Comparison of ENCODE assay signal across 10 cellular contexts in the genomic region with DNA sequence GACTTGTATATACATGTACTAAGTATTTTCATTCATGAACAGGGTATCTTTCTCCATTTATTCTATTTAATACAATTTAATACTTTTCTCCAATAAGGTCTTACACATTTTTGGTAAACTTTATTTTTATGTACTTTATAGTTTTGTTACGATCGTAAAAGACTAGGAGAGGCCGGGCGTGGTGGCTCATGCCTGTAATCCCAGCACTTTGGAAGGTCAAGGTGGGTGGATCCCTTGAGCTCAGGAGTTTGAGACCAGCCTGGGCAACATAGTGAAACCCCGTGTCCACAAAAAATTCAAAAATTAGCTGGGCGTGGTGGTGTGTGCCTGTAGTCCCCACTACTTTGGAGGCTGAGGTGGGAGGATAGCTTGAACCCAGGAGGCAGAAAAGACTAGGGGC. TPM values are rescaled to one million over a fixed set of nuclear protein-coding genes. Genes with fewer than 3 reads are reported as not detected.
DNase-seq lines count a peak whose midpoint lies in the region; ATAC-seq and TF ChIP-seq lines count a peak whose summit lies in the region.
"Not testable (repeated sequence)": the region's sequence is repeated elsewhere in the genome, so short reads cannot be mapped to it uniquely, and the experiment has no call there.
"Had no signal": no experiment of that assay in that cellular context is flagged by ENCODE, and none has a peak within 500 bp of the region (broad histone marks: within the 10 kb centered on the region; RNA-seq: fewer than 3 reads in every experiment).

No MANE protein-coding gene starts in this region.

- not testable (repeated sequence) for H3F3A ChIP-seq in Loucy (ENCODE audit: low read depth); SU-DHL-6 (ENCODE audit: insufficient read depth); neural progenitor cell (ENCODE audit: low read depth)

- H2AK5ac ChIP-seq in mesenchymal stem cell (ENCODE audit: low read length, severe bottlenecking): not testable (repeated sequence)

- H3K4ac ChIP-seq in mesenchymal stem cell (ENCODE audit: low read depth in 1 of 2, low read length in 2 of 2): not testable (repeated sequence)

- not testable (repeated sequence) for H3K27ac ChIP-seq in DND-41 (ENCODE audit: low read length); SU-DHL-6 (ENCODE audit: low read depth, low read length); colonic mucosa; mesenchymal stem cell (ENCODE audit: low read length, poor library complexity, severe bottlenecking); neural progenitor cell
- H3K27ac ChIP-seq in transverse colon: peak overlapping the region in 3 of 4 donors; percentile 23 to 52 (median 47)

- H3K9me3 Mint-ChIP-seq in neural progenitor cell: not testable (repeated sequence)

- not testable (repeated sequence) for H3K14ac ChIP-seq in mesenchymal stem cell (ENCODE audit: low read length in 2 of 2)

- H2BK120ac ChIP-seq in mesenchymal stem cell (ENCODE audit: low read depth, low read length): not testable (repeated sequence)

- H2BK12ac ChIP-seq in mesenchymal stem cell (ENCODE audit: low read length in 2 of 2): not testable (repeated sequence)

- H2BK15ac ChIP-seq in mesenchymal stem cell (ENCODE audit: low read depth, poor library complexity, severe bottlenecking): peak overlapping the region; percentile 69

- H3K9me2 ChIP-seq in Loucy (replicated peaks; ENCODE audit: low read depth, low read length); SU-DHL-6 (replicated peaks; ENCODE audit: insufficient read depth, low read length): not testable (repeated sequence)

- ATAC-seq in DND-41 (ENCODE audit: insufficient read depth, low read depth): not testable (repeated sequence)

- H3K9ac ChIP-seq in DND-41 (ENCODE audit: low read depth, low read length); SU-DHL-6 (ENCODE audit: low read length); colonic mucosa (ENCODE audit: low read depth in 2 of 2, low read length in 2 of 2); mesenchymal stem cell (ENCODE audit: low read length); neural progenitor cell: not testable (repeated sequence)
- H3K9ac ChIP-seq in Loucy (ENCODE audit: low read depth, low read length, poor library complexity, severe bottlenecking): peak overlapping the region; percentile 50

- TF ChIP-seq EP300 in transverse colon (IDR thresholded peaks at IDR 0.05; ENCODE audit: low read depth): not testable (repeated sequence)

- H3K9me3 ChIP-seq in DND-41 (ENCODE audit: insufficient read depth, low read length, severe bottlenecking); Loucy (ENCODE audit: insufficient read depth, low read depth, low read length); SU-DHL-6 (ENCODE audit: insufficient read depth, low read length); colonic mucosa; mesenchymal stem cell (ENCODE audit: control insufficient read depth, low read length); neural progenitor cell (ENCODE audit: low read depth); transverse colon: not testable (repeated sequence)

- H3K4me1 Mint-ChIP-seq in neural progenitor cell: peaks cover 22% of the 10 kb centered on the region

- peak overlapping the region; percentile 54 for H4K8ac ChIP-seq in mesenchymal stem cell (ENCODE audit: low read length)

- not testable (repeated sequence) for H3K18ac ChIP-seq in mesenchymal stem cell (ENCODE audit: low read depth in 1 of 2, low read length in 2 of 2)

- TF ChIP-seq POLR2A in transverse colon (IDR thresholded peaks at IDR 0.05): not testable (repeated sequence)

- H3K27ac Mint-ChIP-seq in neural progenitor cell: not testable (repeated sequence)

- H2AFZ ChIP-seq in DND-41 (ENCODE audit: low read depth, low read length); Loucy (ENCODE audit: low read length); SU-DHL-6 (ENCODE audit: low read depth, low read length, severe bottlenecking); mesenchymal stem cell (ENCODE audit: low read depth, low read length); neural progenitor cell (replicated peaks): not testable (repeated sequence)

- H3K23ac ChIP-seq in mesenchymal stem cell (ENCODE audit: low read length in 2 of 2): not testable (repeated sequence)

- WGBS in mesenchymal stem cell: 99% methylated on average over 6 of the region's 6 CpGs
- WGBS in transverse colon (ENCODE audit: low coverage in 1 of 2), 2 donors: 37 to 63% methylated on average over 6 of the region's 6 CpGs

- intact Hi-C loops in colonic mucosa (cut with DNase I); transverse colon (cut with DNase I; ENCODE audit: low total_unique reads): not testable (repeated sequence)

- H4K91ac ChIP-seq in mesenchymal stem cell (ENCODE audit: low read length): not testable (repeated sequence)

- H3K36me3 Mint-ChIP-seq in neural progenitor cell: peaks cover 40% of the 10 kb centered on the region

- not testable (repeated sequence) for H2BK5ac ChIP-seq in mesenchymal stem cell (ENCODE audit: low read depth, low read length, poor library complexity, severe bottlenecking)

- DNase-seq in DND-41; mesenchymal stem cell; neural progenitor cell (ENCODE audit: low spot score): not testable (repeated sequence)
- peak; percentile 59 for DNase-seq in colonic mucosa
- DNase-seq in transverse colon: peak; percentile 48

- not testable (repeated sequence) for H3K79me1 ChIP-seq in mesenchymal stem cell (replicated peaks; ENCODE audit: low read length, poor library complexity, severe bottlenecking)

- peaks cover 61% of the 10 kb centered on the region for H3K36me3 ChIP-seq in DND-41 (ENCODE audit: insufficient read depth, low read length)
- peaks cover 19% of the 10 kb centered on the region for H3K36me3 ChIP-seq in Loucy (ENCODE audit: insufficient read depth, low read length)
- peaks cover 59% of the 10 kb centered on the region for H3K36me3 ChIP-seq in SU-DHL-6 (ENCODE audit: low read length)
- not testable (repeated sequence) for H3K36me3 ChIP-seq in colonic mucosa; mesenchymal stem cell (ENCODE audit: control insufficient read depth in 1 of 2, insufficient read depth in 2 of 2, low read depth in 1 of 2, low read length in 2 of 2); transverse colon
- peaks cover 57% of the 10 kb centered on the region for H3K36me3 ChIP-seq in neural progenitor cell

- H3K4me1 ChIP-seq in DND-41 (ENCODE audit: insufficient read depth, low read length) (peaks cover 44% of the 10 kb centered on the region), Loucy (ENCODE audit: insufficient read depth, low read length, poor library complexity, severe bottlenecking) (peaks cover 38% of the 10 kb centered on the region), neural progenitor cell (peaks cover 17% of the 10 kb centered on the region), transverse colon (peaks cover 4 to 31% (median 8%) of the 10 kb centered on the region in 4 donors)
- not testable (repeated sequence) for H3K4me1 ChIP-seq in colonic mucosa; mesenchymal stem cell (ENCODE audit: control insufficient read depth, insufficient read depth, low read depth, low read length)

- not testable (repeated sequence) for TF ChIP-seq CTCF in DND-41 (IDR thresholded peaks at IDR 0.05; ENCODE audit: borderline replicate concordance, extremely low read depth, low read length, poor library complexity, severe bottlenecking); Loucy (conservative IDR thresholded peaks at IDR 0.05; ENCODE audit: low read length); SU-DHL-6 (IDR thresholded peaks at IDR 0.05; ENCODE audit: insufficient read depth, low read length, poor library complexity, severe bottlenecking); colonic mucosa (IDR thresholded peaks at IDR 0.05); neural progenitor cell (IDR thresholded peaks at IDR 0.05); transverse colon (IDR thresholded peaks at IDR 0.05)

- in situ Hi-C loops in transverse colon (cut with MboI; ENCODE audit: low pct_ligation_motif_present in 1 of 4, low pct_unique_long_range_greater_than_20kb in 1 of 4, low sequenced_read_pairs in 3 of 4): not testable (repeated sequence)

- H3K4me3 ChIP-seq in DND-41 (ENCODE audit: low read depth in 1 of 2, low read length in 2 of 2); SU-DHL-6 (ENCODE audit: insufficient read depth, low read length, poor library complexity, severe bottlenecking); colonic mucosa; mesenchymal stem cell (ENCODE audit: insufficient read depth in 1 of 2, low read depth in 1 of 2, low read length in 2 of 2); neural progenitor cell; transverse colon: not testable (repeated sequence)
- peak overlapping the region; percentile 88 for H3K4me3 ChIP-seq in Loucy (ENCODE audit: low read length, poor library complexity, severe bottlenecking)

- not testable (repeated sequence) for H4K20me1 ChIP-seq in DND-41 (ENCODE audit: insufficient read depth, low read length); Loucy (ENCODE audit: insufficient read depth, low read length, poor library complexity, severe bottlenecking); SU-DHL-6 (ENCODE audit: low read depth, low read length)
- H4K20me1 ChIP-seq in neural progenitor cell (ENCODE audit: low read depth): peaks cover 12% of the 10 kb centered on the region

- not testable (repeated sequence) for H3K27me3 ChIP-seq in DND-41 (ENCODE audit: insufficient read depth, low read length, poor library complexity); Loucy (ENCODE audit: insufficient read depth, low read length, poor library complexity, severe bottlenecking); SU-DHL-6 (ENCODE audit: low read length); colonic mucosa; mesenchymal stem cell (ENCODE audit: control insufficient read depth in 1 of 2, insufficient read depth in 1 of 2, low read length in 2 of 2); neural progenitor cell; transverse colon

- peak overlapping the region; percentile 48 for H3K4me2 ChIP-seq in DND-41 (ENCODE audit: insufficient read depth, low read length)
- peak overlapping the region; percentile 91 for H3K4me2 ChIP-seq in Loucy (ENCODE audit: low read depth, low read length, poor library complexity, severe bottlenecking)
- peak overlapping the region; percentile 8 for H3K4me2 ChIP-seq in SU-DHL-6 (ENCODE audit: low read depth, low read length, poor library complexity, severe bottlenecking)
- not testable (repeated sequence) for H3K4me2 ChIP-seq in mesenchymal stem cell (ENCODE audit: low read length, poor library complexity, severe bottlenecking)
- H3K4me2 ChIP-seq in neural progenitor cell: peak overlapping the region; percentile 83

- peaks cover 52% of the 10 kb centered on the region for H3K79me2 ChIP-seq in DND-41 (ENCODE audit: insufficient read depth, low read length)
- H3K79me2 ChIP-seq in Loucy (ENCODE audit: insufficient read depth, low read length): peaks cover 69% of the 10 kb centered on the region
- peaks cover 66% of the 10 kb centered on the region for H3K79me2 ChIP-seq in SU-DHL-6 (ENCODE audit: insufficient read depth, low read length)
- H3K79me2 ChIP-seq in neural progenitor cell (ENCODE audit: low read depth): peaks cover 74% of the 10 kb centered on the region

- not testable (repeated sequence) for H3K27me3 Mint-ChIP-seq in neural progenitor cell (ENCODE audit: insufficient read depth, low read depth)

- H3K4me3 Mint-ChIP-seq in neural progenitor cell: not testable (repeated sequence)

RNA-seq across cellular contexts. Expression of a gene that starts 4.6 kb away (rescaled TPM):
- total RNA-seq in colonic mucosa: 10 to 100 TPM in 1 of 2 donors, 1 to 10 TPM in 1; 6.1 to 24.1 TPM
- polyA plus RNA-seq in mesenchymal stem cell (2013, experiment 1 of 2): 3.1 TPM
- polyA plus RNA-seq in mesenchymal stem cell (2013, experiment 2 of 2): 3.9 TPM
- 83.8 and 144 TPM in 2 replicates for total RNA-seq in neural progenitor cell (ENCODE audit: low replicate concordance)
- total RNA-seq in transverse colon: 1 to 10 TPM in 3 of 4 donors, not detected in 1; 1.7 to 2.8 (median 2.7) TPM
- total RNA-seq: CD4-positive, alpha-beta T cell had no signal

RNA-seq across cellular contexts. Expression of a gene that starts 42.5 kb away (rescaled TPM):
- total RNA-seq in colonic mucosa (not detected), neural progenitor cell (ENCODE audit: low replicate concordance) (not detected in 2 replicates), transverse colon (not detected)
- polyA plus RNA-seq in mesenchymal stem cell (2013, experiment 1 of 2): 0.08 TPM
- 0.12 TPM for polyA plus RNA-seq in mesenchymal stem cell (2013, experiment 2 of 2)
- total RNA-seq: CD4-positive, alpha-beta T cell; HT-29 had no signal
- polyA plus RNA-seq: BJ had no signal
